ENCODE assay signal across 16 cellular contexts in genomic region chr15:65576669-65577068, GRCh38. TPM values are rescaled to one million over a fixed set of nuclear protein-coding genes. Genes with fewer than 3 reads are reported as not detected.
A peak's percentile ranks its signal among the peaks of the same experiment; 100 is the strongest.
DNase-seq lines count a peak whose midpoint lies in the region; ATAC-seq, FAIRE-seq and TF ChIP-seq lines count a peak whose summit lies in the region.
"Had no signal": no experiment of that assay in that cellular context is flagged by ENCODE, and none has a peak within 500 bp of the region (broad histone marks: within the 10 kb centered on the region; RNA-seq: fewer than 3 reads in every experiment).

No MANE protein-coding gene starts in this region.

- DNase-seq in A673 (ENCODE audit: low spot score) (peak; percentile 31), GM23248 (peak; percentile 57), astrocyte (ENCODE audit: low read depth) (peak; percentile 89), hepatic stellate cell (ENCODE audit: low spot score) (peak; percentile 50), COLO668 (lab: John Stamatoyannopoulos, UW; ENCODE audit: unreplicated experiment) (no peak), NCI-H774 (lab: John Stamatoyannopoulos, UW) (no peak)
- no peak for DNase-seq in activated CD4-positive, alpha-beta memory T cell treated with anti-CD3 and anti-CD28 coated beads for 36 hours
- no peak for DNase-seq in naive thymus-derived CD8-positive, alpha-beta T cell
- DNase-seq: activated CD4-positive, alpha-beta T cell treated with anti-CD3 and anti-CD28 coated beads, Interleukin-2, amount 50 U/mL, for 48 hours; activated naive CD4-positive, alpha-beta T cell treated with anti-CD3 and anti-CD28 coated beads, Interleukin-2, amount 50 U/mL, for 16 hours; effector memory CD4-positive, alpha-beta T cell; NCI-H187 treated with DMSO at 0.1 percent for 48 hours; NK-92 treated with Interleukin-12 subunit alpha and Interleukin-12 subunit beta, amount 100 ng/mL, for 24 hours had no signal

- no peaks in the 10 kb centered on the region for H3K9me3 Mint-ChIP-seq in astrocyte (ENCODE audit: unreplicated experiment)
- no peaks in the 10 kb centered on the region for H3K9me3 Mint-ChIP-seq in activated CD4-positive, alpha-beta memory T cell treated with anti-CD3 and anti-CD28 coated beads for 36 hours
- H3K9me3 Mint-ChIP-seq in naive thymus-derived CD8-positive, alpha-beta T cell = no peaks in the 10 kb centered on the region
- H3K9me3 Mint-ChIP-seq: type B pancreatic cell had no signal

- H2AFZ ChIP-seq in GM23248 (no peak overlapping the region), astrocyte (ENCODE audit: low read depth, low read length) (no peak overlapping the region)

- H3K27ac ChIP-seq in A673 (ENCODE audit: low read depth, low read length, poor library complexity, severe bottlenecking) (no peak overlapping the region), GM23248 (peak overlapping the region; percentile 15), astrocyte (ENCODE audit: low read depth, low read length) (peak overlapping the region; percentile 53)
- H3K27ac ChIP-seq: skin epidermis had no signal

- H3K27me3 ChIP-seq in A673 (replicated peaks; ENCODE audit: insufficient read depth, low read depth, low read length, poor library complexity) (no peaks in the 10 kb centered on the region), GM23248 (replicated peaks; ENCODE audit: insufficient read depth) (no peaks in the 10 kb centered on the region), astrocyte (ENCODE audit: insufficient read depth, low read length) (no peaks in the 10 kb centered on the region)
- H3K27me3 ChIP-seq: BLaER1 treated with 17β-estradiol and CSF1 and Interleukin-3, amounts not matched to agents 10 nM and 100 nM had no signal

- TF ChIP-seq CTCF in A673 (conservative IDR thresholded peaks at IDR 0.05; ENCODE audit: low read depth, low read length) (no peak), astrocyte (IDR thresholded peaks at IDR 0.05; ENCODE audit: insufficient read depth, low read depth, low read length) (no peak)

- H3K4me1 ChIP-seq in A673 (ENCODE audit: insufficient read depth, low read length, poor library complexity, severe bottlenecking) (peaks cover 16% of the 10 kb centered on the region), GM23248 (ENCODE audit: insufficient read depth) (peaks cover 25% of the 10 kb centered on the region), astrocyte (ENCODE audit: insufficient read depth, low read length) (peaks cover 31% of the 10 kb centered on the region)

- H3K36me3 Mint-ChIP-seq in astrocyte (ENCODE audit: low read depth, unreplicated experiment) = peaks cover 12% of the 10 kb centered on the region
- H3K36me3 Mint-ChIP-seq in activated CD4-positive, alpha-beta memory T cell treated with anti-CD3 and anti-CD28 coated beads for 36 hours = peaks cover 25% of the 10 kb centered on the region
- H3K36me3 Mint-ChIP-seq in naive thymus-derived CD8-positive, alpha-beta T cell = peaks cover 3 to 72% (median 7%) of the 10 kb centered on the region in 3 donors

- H4K20me1 ChIP-seq in GM23248 (ENCODE audit: insufficient read depth) (no peaks in the 10 kb centered on the region), astrocyte (ENCODE audit: insufficient read depth, low read length) (peaks cover 3% of the 10 kb centered on the region)

- BruUV-seq in A673 (replicated peaks; lab: Mats Ljungman, UMichigan) = no TSS peak

- in situ Hi-C loops in GM23248 (cut with MboI) = no loop called here

- H3K4me1 Mint-ChIP-seq in astrocyte (ENCODE audit: low read depth, unreplicated experiment) = peaks cover 40% of the 10 kb centered on the region
- no peaks in the 10 kb centered on the region for H3K4me1 Mint-ChIP-seq in activated CD4-positive, alpha-beta memory T cell treated with anti-CD3 and anti-CD28 coated beads for 36 hours (ENCODE audit: low read depth)
- peaks cover 0 to 5% (median under 1%) of the 10 kb centered on the region in 4 donors for H3K4me1 Mint-ChIP-seq in naive thymus-derived CD8-positive, alpha-beta T cell

- POLR2A ChIA-PET in A673 (lab: Charles Lee; ENCODE audit: low non-redundant PET) = interaction anchor here (0.6 kb wide), 1 partner anchor 272 kb away, joined by 3 read pairs; the partner anchor contains the start of gene RNU5B-1
- POLR2A ChIA-PET in activated CD4-positive, alpha-beta memory T cell treated with anti-CD3 and anti-CD28 coated beads for 36 hours (lab: Charles Lee) = no interaction called here
- POLR2A ChIA-PET in naive thymus-derived CD8-positive, alpha-beta T cell (lab: Charles Lee) = no interaction called here

- H3K36me3 ChIP-seq in A673 (ENCODE audit: insufficient read depth, low read length, poor library complexity, severe bottlenecking) = peaks cover 54% of the 10 kb centered on the region
- H3K36me3 ChIP-seq in GM23248 (ENCODE audit: low read depth) = peaks cover 43% of the 10 kb centered on the region
- peaks cover 34% of the 10 kb centered on the region for H3K36me3 ChIP-seq in astrocyte (ENCODE audit: insufficient read depth, low read length)

- H3F3A ChIP-seq in GM23248 (ENCODE audit: insufficient read depth) = peaks cover 59% of the 10 kb centered on the region

- H3K79me2 ChIP-seq in GM23248 (ENCODE audit: insufficient read depth) (no peaks in the 10 kb centered on the region), astrocyte (ENCODE audit: insufficient read depth, low read length) (no peaks in the 10 kb centered on the region)

- H3K4me2 ChIP-seq in GM23248 (ENCODE audit: unreplicated experiment) = peak overlapping the region; percentile 43
- H3K4me2 ChIP-seq in astrocyte (ENCODE audit: low read length) = peak overlapping the region; percentile 48

- no peaks in the 10 kb centered on the region for H3K27me3 Mint-ChIP-seq in astrocyte (ENCODE audit: low read depth, unreplicated experiment)
- no peaks in the 10 kb centered on the region for H3K27me3 Mint-ChIP-seq in activated CD4-positive, alpha-beta memory T cell treated with anti-CD3 and anti-CD28 coated beads for 36 hours
- no peaks in the 10 kb centered on the region for H3K27me3 Mint-ChIP-seq in naive thymus-derived CD8-positive, alpha-beta T cell
- H3K27me3 Mint-ChIP-seq: type B pancreatic cell had no signal

- intact Hi-C loops in A673 (cut with micrococcal nuclease; ENCODE audit: unreplicated experiment) = no loop called here
- intact Hi-C loops in activated CD4-positive, alpha-beta memory T cell treated with anti-CD3 and anti-CD28 coated beads for 36 hours (cut with micrococcal nuclease) = no loop called here

- H3K9ac ChIP-seq in GM23248 (no peak overlapping the region; the same call in 1 of the 2 replicates), astrocyte (ENCODE audit: low read length) (no peak overlapping the region)
- H3K9ac ChIP-seq: BLaER1 treated with 17β-estradiol and CSF1 and Interleukin-3, amounts not matched to agents 10 nM and 100 nM had no signal

- H3K27ac Mint-ChIP-seq in astrocyte (ENCODE audit: unreplicated experiment) = peak overlapping the region; percentile 3
- H3K27ac Mint-ChIP-seq in activated CD4-positive, alpha-beta memory T cell treated with anti-CD3 and anti-CD28 coated beads for 36 hours = no peak overlapping the region
- peak overlapping the region in 5 of 10 donors; percentile 1 to 61 (median 27) for H3K27ac Mint-ChIP-seq in naive thymus-derived CD8-positive, alpha-beta T cell
- H3K27ac Mint-ChIP-seq: type B pancreatic cell had no signal

- FAIRE-seq in astrocyte (lab: Jason Lieb, UNC) = peak; percentile 72

- WGBS in GM23248 (ENCODE audit: low coverage in 1 of 2, low lambda C conversion rate in 2 of 2, missing lambda C conversion rate in 2 of 2), 2 experiments = 86 to 95% methylated on average over 1 of the region's 1 CpG

- no peak overlapping the region for H3K4me3 ChIP-seq in A673 (ENCODE audit: low read depth, low read length, poor library complexity, severe bottlenecking)
- no peak overlapping the region for H3K4me3 ChIP-seq in GM23248
- H3K4me3 ChIP-seq in astrocyte (ENCODE audit: insufficient read depth, low read depth, low read length) = no peak overlapping the region
- H3K4me3 ChIP-seq: BLaER1 treated with 17β-estradiol and CSF1 and Interleukin-3, amounts not matched to agents 10 nM and 100 nM; skin epidermis had no signal

- no peaks in the 10 kb centered on the region for H3K9me2 ChIP-seq in GM23248 (ENCODE audit: insufficient read depth)

- H3K4me3 Mint-ChIP-seq in astrocyte (ENCODE audit: unreplicated experiment) = peak overlapping the region; percentile 55
- H3K4me3 Mint-ChIP-seq in activated CD4-positive, alpha-beta memory T cell treated with anti-CD3 and anti-CD28 coated beads for 36 hours = no peak overlapping the region
- no peak overlapping the region for H3K4me3 Mint-ChIP-seq in naive thymus-derived CD8-positive, alpha-beta T cell
- H3K4me3 Mint-ChIP-seq: type B pancreatic cell had no signal

- no peak for ATAC-seq in naive thymus-derived CD8-positive, alpha-beta T cell

- CTCF ChIA-PET in A673 (lab: Charles Lee) = interaction anchor here (0.6 kb wide), 2 partner anchors 60 to 63 kb away, joined by 4 read pairs; no protein-coding TSS in a partner anchor
- CTCF ChIA-PET in activated CD4-positive, alpha-beta memory T cell treated with anti-CD3 and anti-CD28 coated beads for 36 hours (lab: Charles Lee) = no interaction called here

- no peaks in the 10 kb centered on the region for H3K9me3 ChIP-seq in A673 (ENCODE audit: low read depth, low read length, poor library complexity, severe bottlenecking)
- no peaks in the 10 kb centered on the region for H3K9me3 ChIP-seq in GM23248 (ENCODE audit: low read depth)
- H3K9me3 ChIP-seq in astrocyte (ENCODE audit: insufficient read depth, low read depth, low read length) = no peaks in the 10 kb centered on the region
- H3K9me3 ChIP-seq: BLaER1 treated with 17β-estradiol and CSF1 and Interleukin-3, amounts not matched to agents 10 nM and 100 nM had no signal

RNA-seq across cellular contexts. Expression of gene INTS14, which starts 34.3 kb away (rescaled TPM):
- total RNA-seq in A673 (2021) (38.0 and 39.9 TPM in 2 replicates), astrocyte (24.2 and 24.4 TPM in 2 replicates)
- total RNA-seq in GM23248 (2014; rRNA removed; shearing (Covaris generic)) = 23.1 and 41.4 TPM in 2 replicates
- polyA plus RNA-seq in GM23248 (2016; fragmentation: Nextera tagmentation; extraction: Ambion mirVana) = 31.7 and 34.3 TPM in 2 replicates
- 10 to 100 TPM; 42.5 to 42.7 TPM for total RNA-seq in activated CD4-positive, alpha-beta memory T cell treated with anti-CD3 and anti-CD28 coated beads for 36 hours
- total RNA-seq in naive thymus-derived CD8-positive, alpha-beta T cell = 10 to 100 TPM; 48.8 to 53.2 TPM
- polyA plus RNA-seq in naive thymus-derived CD8-positive, alpha-beta T cell = 10 to 100 TPM; 20.4 to 30.3 (median 24.0) TPM

RNA-seq across cellular contexts. Expression of gene SLC24A1, which starts 45.1 kb away (rescaled TPM):
- 4.9 and 6.4 TPM in 2 replicates for total RNA-seq in A673 (2021)
- total RNA-seq in GM23248 (2014; rRNA removed; shearing (Covaris generic)) = 7.2 and 10.5 TPM in 2 replicates
- polyA plus RNA-seq in GM23248 (2016; fragmentation: Nextera tagmentation; extraction: Ambion mirVana) = 2.1 and 4.9 TPM in 2 replicates
- total RNA-seq in astrocyte = 10.3 and 12.4 TPM in 2 replicates
- 10 to 100 TPM in 1 of 2 experiments, 1 to 10 TPM in 1; 8.8 to 13.5 TPM for total RNA-seq in activated CD4-positive, alpha-beta memory T cell treated with anti-CD3 and anti-CD28 coated beads for 36 hours
- total RNA-seq in naive thymus-derived CD8-positive, alpha-beta T cell = 1 to 10 TPM; 5.0 to 6.6 TPM
- polyA plus RNA-seq in naive thymus-derived CD8-positive, alpha-beta T cell = 1 to 10 TPM in 2 of 3 donors, under 1 TPM in 1; 0.93 to 2.4 (median 1.7) TPM

RNA-seq across cellular contexts. Expression of gene HACD3, which starts 46.4 kb away (rescaled TPM):
- 142 and 157 TPM in 2 replicates for total RNA-seq in A673 (2021)
- total RNA-seq in GM23248 (2014; rRNA removed; shearing (Covaris generic)) = 89.7 and 104 TPM in 2 replicates
- polyA plus RNA-seq in GM23248 (2016; fragmentation: Nextera tagmentation; extraction: Ambion mirVana) = 119 and 135 TPM in 2 replicates
- 122 and 129 TPM in 2 replicates for total RNA-seq in astrocyte
- 10 to 100 TPM; 26.1 to 29.1 TPM for total RNA-seq in activated CD4-positive, alpha-beta memory T cell treated with anti-CD3 and anti-CD28 coated beads for 36 hours
- total RNA-seq in naive thymus-derived CD8-positive, alpha-beta T cell = 10 to 100 TPM; 22.8 to 25.2 TPM
- 10 to 100 TPM; 26.1 to 31.6 (median 30.6) TPM for polyA plus RNA-seq in naive thymus-derived CD8-positive, alpha-beta T cell

RNA-seq across cellular contexts. Expression of gene DPP8, which starts 59.2 kb away (rescaled TPM):
- total RNA-seq in A673 (2021) = 29.6 and 35.9 TPM in 2 replicates
- 21.5 and 28.9 TPM in 2 replicates for total RNA-seq in GM23248 (2014; rRNA removed; shearing (Covaris generic))
- polyA plus RNA-seq in GM23248 (2016; fragmentation: Nextera tagmentation; extraction: Ambion mirVana) = 28.0 and 30.1 TPM in 2 replicates
- total RNA-seq in astrocyte = 25.7 and 29.5 TPM in 2 replicates
- 10 to 100 TPM; 24.9 to 27.1 TPM for total RNA-seq in activated CD4-positive, alpha-beta memory T cell treated with anti-CD3 and anti-CD28 coated beads for 36 hours
- total RNA-seq in naive thymus-derived CD8-positive, alpha-beta T cell = 10 to 100 TPM; 60.3 to 63.8 TPM
- 10 to 100 TPM; 38.1 to 47.1 (median 41.8) TPM for polyA plus RNA-seq in naive thymus-derived CD8-positive, alpha-beta T cell

Comparison
In these comparisons a context has a peak if more than half of its experiments do, and no peak if none do; other contexts are left out.
1. DNase-seq: peak in A673 (single experiment), GM23248 (single experiment), astrocyte (single experiment) and hepatic stellate cell (single experiment); none in activated CD4-positive, alpha-beta memory T cell treated with anti-CD3 and anti-CD28 coated beads for 36 hours (single experiment), COLO668 (single experiment), naive thymus-derived CD8-positive, alpha-beta T cell (0 of 10) and NCI-H774 (single experiment).